8 cellular contexts compared by ENCODE assay signal in genomic region chr1:181149326-181150000, GRCh38.
DNase-seq lines count a peak whose midpoint lies in the region; ATAC-seq and TF ChIP-seq lines count a peak whose summit lies in the region.

No MANE protein-coding gene starts in this region.

- no peaks in the 10 kb centered on the region for H3K9me2 ChIP-seq in SK-N-SH

- H3K4me3 ChIP-seq in SK-N-SH (ENCODE audit: low read depth in 2 of 2, low read length in 1 of 2) (no peak overlapping the region), mesenchymal stem cell (ENCODE audit: insufficient read depth in 1 of 2, low read depth in 1 of 2, low read length in 2 of 2) (no peak overlapping the region)

- H2BK12ac ChIP-seq in mesenchymal stem cell (ENCODE audit: low read length in 2 of 2) = no peak overlapping the region

- H3K9me3 ChIP-seq in SK-N-SH (no peaks in the 10 kb centered on the region), mesenchymal stem cell (ENCODE audit: control insufficient read depth, low read length) (peaks cover 5% of the 10 kb centered on the region)

- DNase-seq in NCI-H187 (lab: John Stamatoyannopoulos, UW) (peak; percentile 49 to 60), activated T-cell treated with anti-CD3 and anti-CD28 coated beads for 24 hours (ENCODE audit: low read depth) (peak; percentile 55), SK-N-SH (no peak), SHP77 treated with DMSO at 0.1 percent for 48 hours (lab: John Stamatoyannopoulos, UW) (no peak), mesenchymal stem cell (no peak)
- peak; percentile 46 for DNase-seq in stimulated activated CD4-positive, alpha-beta T cell treated with anti-CD3 and anti-CD28 coated beads, Interleukin-12 subunit alpha, Interleukin-12 subunit beta, amount 100 ng/mL, for 4 hours

- TF ChIP-seq EP300 in SK-N-SH (IDR thresholded peaks at IDR 0.05; ENCODE audit: borderline replicate concordance in 1 of 2, low read depth in 1 of 2, low read length in 1 of 2) = no peak

- H3F3A ChIP-seq in SK-N-SH (replicated peaks; ENCODE audit: insufficient read depth) = no peaks in the 10 kb centered on the region

- H2BK15ac ChIP-seq in mesenchymal stem cell (ENCODE audit: low read depth, poor library complexity, severe bottlenecking) = no peak overlapping the region

- H3K4ac ChIP-seq in mesenchymal stem cell (ENCODE audit: low read depth in 1 of 2, low read length in 2 of 2) = no peak overlapping the region

- H3K27me3 ChIP-seq in SK-N-SH (ENCODE audit: insufficient read depth) = no peaks in the 10 kb centered on the region
- H3K27me3 ChIP-seq in mesenchymal stem cell (ENCODE audit: control insufficient read depth in 1 of 2, insufficient read depth in 1 of 2, low read length in 2 of 2) = no peaks in the 10 kb centered on the region

- no peak overlapping the region for H4K8ac ChIP-seq in mesenchymal stem cell (ENCODE audit: low read length)

- no peaks in the 10 kb centered on the region for H3K79me1 ChIP-seq in mesenchymal stem cell (replicated peaks; ENCODE audit: low read length, poor library complexity, severe bottlenecking)

- H3K9ac ChIP-seq in SK-N-SH = no peak overlapping the region
- H3K9ac ChIP-seq in mesenchymal stem cell (ENCODE audit: low read length) = no peak overlapping the region

- no peak overlapping the region for H3K27ac ChIP-seq in SK-N-SH (ENCODE audit: low read depth in 2 of 2, low read length in 1 of 2)
- no peak overlapping the region for H3K27ac ChIP-seq in mesenchymal stem cell (ENCODE audit: low read length, poor library complexity, severe bottlenecking)

- H4K20me1 ChIP-seq in SK-N-SH (ENCODE audit: insufficient read depth) = no peaks in the 10 kb centered on the region

- no peak overlapping the region for H2BK120ac ChIP-seq in mesenchymal stem cell (ENCODE audit: low read depth, low read length)

- no peak overlapping the region for H3K14ac ChIP-seq in mesenchymal stem cell (ENCODE audit: low read length in 2 of 2)

- no peak overlapping the region for H3K4me2 ChIP-seq in SK-N-SH
- no peak overlapping the region for H3K4me2 ChIP-seq in mesenchymal stem cell (ENCODE audit: low read length, poor library complexity, severe bottlenecking)

- no peak overlapping the region for H2AK5ac ChIP-seq in mesenchymal stem cell (ENCODE audit: low read length, severe bottlenecking)

- peak; percentile 67 for ATAC-seq in GM18858 (IDR thresholded peaks at IDR 0.05; ENCODE audit: unreplicated experiment)
- peak; percentile 81 for ATAC-seq in HG02610 (IDR thresholded peaks at IDR 0.05; ENCODE audit: unreplicated experiment)

- TF ChIP-seq CTCF in SK-N-SH (IDR thresholded peaks at IDR 0.05) = no peak

- POLR2A ChIA-PET in SK-N-SH (lab: Yijun Ruan, JAX) = no interaction called here

- no peak overlapping the region for H4K91ac ChIP-seq in mesenchymal stem cell (ENCODE audit: low read length)

- H2AFZ ChIP-seq in SK-N-SH (ENCODE audit: low read depth) = no peak overlapping the region
- no peak overlapping the region for H2AFZ ChIP-seq in mesenchymal stem cell (ENCODE audit: low read depth, low read length)

- H2BK5ac ChIP-seq in mesenchymal stem cell (ENCODE audit: low read depth, low read length, poor library complexity, severe bottlenecking) = no peak overlapping the region

- H3K18ac ChIP-seq in mesenchymal stem cell (ENCODE audit: low read depth in 1 of 2, low read length in 2 of 2) = no peak overlapping the region

- TF ChIP-seq RAD21 in SK-N-SH (IDR thresholded peaks at IDR 0.05; ENCODE audit: low read length) = no peak

- CTCF ChIA-PET in SK-N-SH (lab: Yijun Ruan, JAX) = interaction anchor here (0.7 to 7.3 kb wide), 5 partner anchors 8 to 286 kb away, joined by 3 to 58 read pairs (median 11); no protein-coding TSS in a partner anchor

- no peaks in the 10 kb centered on the region for H3K36me3 ChIP-seq in SK-N-SH (replicated peaks in 1 of 2; ENCODE audit: control insufficient read depth in 1 of 2, insufficient read depth in 2 of 2, low read length in 1 of 2)
- H3K36me3 ChIP-seq in mesenchymal stem cell (ENCODE audit: control insufficient read depth in 1 of 2, insufficient read depth in 2 of 2, low read depth in 1 of 2, low read length in 2 of 2) = no peaks in the 10 kb centered on the region

- H3K79me2 ChIP-seq in SK-N-SH (ENCODE audit: insufficient read depth) = no peaks in the 10 kb centered on the region

- peaks cover 4 to 20% of the 10 kb centered on the region in 2 experiments; a peak in 2 of 4 replicates for H3K4me1 ChIP-seq in SK-N-SH (ENCODE audit: control insufficient read depth in 1 of 2, insufficient read depth in 2 of 2, low read depth in 1 of 2, low read length in 1 of 2)
- H3K4me1 ChIP-seq in mesenchymal stem cell (ENCODE audit: control insufficient read depth, insufficient read depth, low read depth, low read length) = peaks cover 5% of the 10 kb centered on the region

- no peak overlapping the region for H3K23ac ChIP-seq in mesenchymal stem cell (ENCODE audit: low read length in 2 of 2)

- 88% methylated on average over 10 of the region's 10 CpGs for WGBS in SK-N-SH (ENCODE audit: low lambda C conversion rate)
- 88% methylated on average over 7 of the region's 10 CpGs for WGBS in mesenchymal stem cell

TF ChIP-seq in SK-N-SH, 30 proteins besides CTCF, POLR2A, EP300 and RAD21:
- no peak for TF ChIP-seq FOXJ3 (CRISPR knock-in tag; IDR thresholded peaks at IDR 0.05)
- no peak for TF ChIP-seq TAF1 (IDR thresholded peaks at IDR 0.05; ENCODE audit: borderline replicate concordance, low read depth, low read length)
- no peak for TF ChIP-seq ELF1 (IDR thresholded peaks at IDR 0.05)
- TF ChIP-seq MAX (IDR thresholded peaks at IDR 0.05; ENCODE audit: low read depth) = no peak
- TF ChIP-seq SIN3A (IDR thresholded peaks at IDR 0.05; ENCODE audit: borderline replicate concordance, low read depth, low read length) = no peak
- no peak for TF ChIP-seq MEF2A (IDR thresholded peaks at IDR 0.05; ENCODE audit: borderline replicate concordance, low read depth)
- TF ChIP-seq MXI1 (IDR thresholded peaks at IDR 0.05; ENCODE audit: low read depth, low read length) = no peak
- TF ChIP-seq, protein P1, sequence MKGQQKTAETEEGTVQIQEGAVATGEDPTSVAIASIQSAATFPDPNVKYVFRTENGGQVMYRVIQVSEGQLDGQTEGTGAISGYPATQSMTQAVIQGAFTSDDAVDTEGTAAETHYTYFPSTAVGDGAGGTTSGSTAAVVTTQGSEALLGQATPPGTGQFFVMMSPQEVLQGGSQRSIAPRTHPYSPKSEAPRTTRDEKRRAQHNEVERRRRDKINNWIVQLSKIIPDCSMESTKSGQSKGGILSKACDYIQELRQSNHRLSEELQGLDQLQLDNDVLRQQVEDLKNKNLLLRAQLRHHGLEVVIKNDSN (IDR thresholded peaks at IDR 0.05; ENCODE audit: borderline replicate concordance, low read depth) = no peak
- TF ChIP-seq RXRA (IDR thresholded peaks at IDR 0.05; ENCODE audit: borderline replicate concordance, low read depth) = no peak
- no peak for TF ChIP-seq CHD2 (IDR thresholded peaks at IDR 0.05; ENCODE audit: low read length, partially characterized antibody)
- no peak for TF ChIP-seq RCOR1 (IDR thresholded peaks at IDR 0.05; ENCODE audit: low read length)
- TF ChIP-seq TEAD4 (IDR thresholded peaks at IDR 0.05; ENCODE audit: borderline replicate concordance, insufficient read depth) = no peak
- TF ChIP-seq, protein P2, sequence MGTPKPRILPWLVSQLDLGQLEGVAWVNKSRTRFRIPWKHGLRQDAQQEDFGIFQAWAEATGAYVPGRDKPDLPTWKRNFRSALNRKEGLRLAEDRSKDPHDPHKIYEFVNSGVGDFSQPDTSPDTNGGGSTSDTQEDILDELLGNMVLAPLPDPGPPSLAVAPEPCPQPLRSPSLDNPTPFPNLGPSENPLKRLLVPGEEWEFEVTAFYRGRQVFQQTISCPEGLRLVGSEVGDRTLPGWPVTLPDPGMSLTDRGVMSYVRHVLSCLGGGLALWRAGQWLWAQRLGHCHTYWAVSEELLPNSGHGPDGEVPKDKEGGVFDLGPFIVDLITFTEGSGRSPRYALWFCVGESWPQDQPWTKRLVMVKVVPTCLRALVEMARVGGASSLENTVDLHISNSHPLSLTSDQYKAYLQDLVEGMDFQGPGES (IDR thresholded peaks at IDR 0.05; ENCODE audit: low read depth, low read length) = no peak
- TF ChIP-seq NRF1 (IDR thresholded peaks at IDR 0.05; ENCODE audit: low read depth, low read length) = no peak
- TF ChIP-seq POLR2AphosphoS5 (IDR thresholded peaks at IDR 0.05; ENCODE audit: low read depth, low read length) = no peak
- no peak for TF ChIP-seq YY1 (IDR thresholded peaks at IDR 0.05; ENCODE audit: low read depth)
- no peak for TF ChIP-seq RFX5 (IDR thresholded peaks at IDR 0.05; ENCODE audit: low read length)
- no peak for TF ChIP-seq USF2 (IDR thresholded peaks at IDR 0.05; ENCODE audit: borderline replicate concordance, low read depth, low read length)

Comparison
In these comparisons a context has a peak if more than half of its experiments do, and no peak if none do; other contexts are left out.
1. DNase-seq: peak in NCI-H187 (2 of 2), activated T-cell treated with anti-CD3 and anti-CD28 coated beads for 24 hours (single experiment) and stimulated activated CD4-positive, alpha-beta T cell treated with anti-CD3 and anti-CD28 coated beads, Interleukin-12 subunit alpha, Interleukin-12 subunit beta, amount 100 ng/mL, for 4 hours (single experiment); none in SK-N-SH (single experiment), SHP77 treated with DMSO at 0.1 percent for 48 hours (single experiment) and mesenchymal stem cell (single experiment).